Comparison of ENCODE assay signal across 8 cellular contexts in genomic region chr11:70270877-70271634, GRCh38. TPM values are rescaled to one million over a fixed set of nuclear protein-coding genes. Genes with fewer than 3 reads are reported as not detected.
DNase-seq lines count a peak whose midpoint lies in the region; TF ChIP-seq lines count a peak whose summit lies in the region.

No MANE protein-coding gene starts in this region.

- H3K36me3 ChIP-seq in GM06990 (ENCODE audit: control insufficient read depth, insufficient read depth, low read length) (peaks cover 11% of the 10 kb centered on the region), GM23248 (ENCODE audit: low read depth) (peaks cover 13% of the 10 kb centered on the region; the same call in 1 of the 2 replicates), ectodermal cell (ENCODE audit: control insufficient read depth, insufficient read depth, low read length) (peaks cover 11% of the 10 kb centered on the region)

- WGBS in GM23248 (ENCODE audit: low coverage in 1 of 2, low lambda C conversion rate in 2 of 2, missing lambda C conversion rate in 2 of 2), 2 experiments, result 1 to 2% methylated on average over 37 to 38 of the region's 75 CpGs
- WGBS in ectodermal cell, 2 experiments, result 1 to 2% methylated on average over 75 of the region's 75 CpGs

- H3K9me2 ChIP-seq in GM23248 (ENCODE audit: insufficient read depth), result no peaks in the 10 kb centered on the region

- peak overlapping the region; percentile 90 for H3K9ac ChIP-seq in GM23248

- DNase-seq in GM06990 (ENCODE audit: extremely low read depth, insufficient read length), result peak; percentile 62
- peak; percentile 80 for DNase-seq in GM23248
- DNase-seq in LNCaP clone FGC (ENCODE audit: low read depth), result no peak
- peak; percentile 51 for DNase-seq in activated CD4-positive, alpha-beta T cell treated with anti-CD3 and anti-CD28 coated beads for 48 hours
- peak; percentile 31 for DNase-seq in medulla oblongata (ENCODE audit: extremely low spot score)
- peak; percentile 15 for DNase-seq in stimulated activated CD8-positive, alpha-beta memory T cell treated with anti-CD3 and anti-CD28 coated beads, Interleukin-4, amount 100 ng/mL, for 24 hours (ENCODE audit: low read depth)
- DNase-seq in NCI-H128 (lab: John Stamatoyannopoulos, UW; ENCODE audit: unreplicated experiment), result no peak

- H3K4me3 ChIP-seq in GM06990 (replicated peaks; ENCODE audit: low read depth, low read length), result peak overlapping the region; percentile 88
- peak overlapping the region; percentile 92 for H3K4me3 ChIP-seq in GM23248
- peak overlapping the region; percentile 98 for H3K4me3 ChIP-seq in LNCaP clone FGC (ENCODE audit: low read depth, low read length)
- peak overlapping the region; percentile 74 for H3K4me3 ChIP-seq in ectodermal cell (ENCODE audit: insufficient read depth, low read depth, low read length)

- peak overlapping the region; percentile 80 for H2AFZ ChIP-seq in GM23248

- H3K4me1 ChIP-seq in GM23248 (ENCODE audit: insufficient read depth) (peaks cover 9% of the 10 kb centered on the region; the same call in 1 of the 2 replicates), ectodermal cell (ENCODE audit: control insufficient read depth, insufficient read depth, low read length) (no peaks in the 10 kb centered on the region)

- H3K9me3 ChIP-seq in GM23248 (ENCODE audit: low read depth) (no peaks in the 10 kb centered on the region), ectodermal cell (ENCODE audit: control insufficient read depth, low read length) (no peaks in the 10 kb centered on the region)

- no peaks in the 10 kb centered on the region for H3K27me3 ChIP-seq in GM06990 (replicated peaks; ENCODE audit: control insufficient read depth, insufficient read depth, low read length)
- peaks cover 17% of the 10 kb centered on the region for H3K27me3 ChIP-seq in GM23248 (replicated peaks; ENCODE audit: insufficient read depth)
- H3K27me3 ChIP-seq in ectodermal cell (ENCODE audit: control insufficient read depth, insufficient read depth, low read length, poor library complexity, severe bottlenecking), result peaks cover 11% of the 10 kb centered on the region

- TF ChIP-seq CTCF in GM06990 (IDR thresholded peaks at IDR 0.05; ENCODE audit: insufficient read depth, low read length, poor library complexity, severe bottlenecking), result no peak
- TF ChIP-seq CTCF in LNCaP clone FGC (IDR thresholded peaks at IDR 0.05; ENCODE audit: control insufficient read depth, extremely low read depth, insufficient read depth), result no peak

- H3K4me2 ChIP-seq in GM23248 (ENCODE audit: unreplicated experiment), result peak overlapping the region; percentile 96

- in situ Hi-C loops in GM23248 (cut with MboI), result no loop called here

- peaks cover 52% of the 10 kb centered on the region for H3K79me2 ChIP-seq in GM23248 (ENCODE audit: insufficient read depth)

- H3F3A ChIP-seq in GM23248 (ENCODE audit: insufficient read depth), result no peaks in the 10 kb centered on the region

- H3K27ac ChIP-seq in GM23248 (peak overlapping the region; percentile 64), ectodermal cell (ENCODE audit: insufficient read depth, low read depth, low read length, poor library complexity, severe bottlenecking) (no peak overlapping the region)

- H4K20me1 ChIP-seq in GM23248 (ENCODE audit: insufficient read depth), result no peaks in the 10 kb centered on the region

RNA-seq across cellular contexts. Expression of gene PPFIA1, which starts 0.6 kb away (rescaled TPM):
- 30.2 and 36.9 TPM in 2 replicates for total RNA-seq in GM23248 (2014; rRNA removed; shearing (Covaris generic))
- polyA plus RNA-seq in GM23248 (2016; fragmentation: Nextera tagmentation; extraction: Ambion mirVana), result 19.9 and 22.8 TPM in 2 replicates
- polyA plus RNA-seq in ectodermal cell (2013, experiment 1 of 4), result 48.8 TPM
- polyA plus RNA-seq in ectodermal cell (2013, experiment 2 of 4), result 51.9 TPM
- polyA plus RNA-seq in ectodermal cell (2013, experiment 3 of 4), result 36.9 TPM
- polyA plus RNA-seq in ectodermal cell (2013, experiment 4 of 4), result 40.4 TPM

Comparison
In these comparisons a context has a peak if more than half of its experiments do, and no peak if none do; other contexts are left out.
1. DNase-seq: peak in GM06990 (single experiment), GM23248 (single experiment), activated CD4-positive, alpha-beta T cell treated with anti-CD3 and anti-CD28 coated beads for 48 hours (single experiment), medulla oblongata (single experiment) and stimulated activated CD8-positive, alpha-beta memory T cell treated with anti-CD3 and anti-CD28 coated beads, Interleukin-4, amount 100 ng/mL, for 24 hours (single experiment); none in LNCaP clone FGC (single experiment) and NCI-H128 (single experiment).
2. Peak in every context shown above with its lines, with median percentiles within 50 percentile points of each other: H3K4me3 ChIP-seq.